Comparison of ENCODE assay signal across 8 cellular contexts in genomic region chr6:4059115-4059777, GRCh38. TPM values are rescaled to one million over a fixed set of nuclear protein-coding genes. Genes with fewer than 3 reads are reported as not detected.
DNase-seq lines count a peak whose midpoint lies in the region; ATAC-seq, FAIRE-seq and TF ChIP-seq lines count a peak whose summit lies in the region.

No MANE protein-coding gene starts in this region.

- no peak overlapping the region for H2AFZ ChIP-seq in PC-3 (ENCODE audit: low read length)

- no peaks in the 10 kb centered on the region for H4K20me1 ChIP-seq in PC-3 (ENCODE audit: low read length)

- BruUV-seq in PC-3 (replicated peaks; lab: Mats Ljungman, UMichigan), result no TSS peak

- peak overlapping the region; percentile 23 for H3K27ac Mint-ChIP-seq in memory B cell

- no peak; the same call in 1 of the 2 replicates for TF ChIP-seq CTCF in PC-3 (conservative IDR thresholded peaks at IDR 0.05; ENCODE audit: low read depth, low read length)
- TF ChIP-seq CTCF in colonic mucosa (IDR thresholded peaks at IDR 0.05), result no peak

- peaks cover 27% of the 10 kb centered on the region for H3K79me2 ChIP-seq in PC-3 (ENCODE audit: low read length)

- POLR2A ChIA-PET in PC-3 (lab: Charles Lee; ENCODE audit: unreplicated experiment), result interaction anchor here (0.6 kb wide), 3 partner anchors 28 to 202 kb away, joined by 3 to 7 read pairs (median 5); no protein-coding TSS in a partner anchor

- DNase-seq in AG08395 (ENCODE audit: low spot score) (peak; percentile 88), PC-3 (peak; percentile 93), memory B cell (ENCODE audit: low spot score in 2 of 2) (no peak), urothelium cell line (ENCODE audit: low spot score) (peak; percentile 76), frontal cortex (ENCODE audit: low spot score in 2 of 2) (no peak), colonic mucosa (no peak)
- DNase-seq in activated naive CD4-positive, alpha-beta T cell treated with Interleukin-2 at 50 U/mL for 16 hours, result peak; percentile 57

- FAIRE-seq in urothelium cell line (lab: Jason Lieb, UNC), result no peak
- FAIRE-seq in frontal cortex (lab: Jason Lieb, UNC), result no peak

- intact Hi-C loops in PC-3 (cut with micrococcal nuclease), result loop anchor here (1.0 kb wide), 2 partner anchors 67 to 76 kb away; partner anchors contain the start of gene ECI2
- intact Hi-C loops in colonic mucosa (cut with DNase I), result loop anchor here (5.0 kb wide), 1 partner anchor 98 kb away; no protein-coding TSS in a partner anchor

- H3K9me3 ChIP-seq in PC-3 (ENCODE audit: low read length) (no peaks in the 10 kb centered on the region), colonic mucosa (no peaks in the 10 kb centered on the region)

- H3K4me3 Mint-ChIP-seq in memory B cell, result no peak overlapping the region

- H3K4me3 ChIP-seq in PC-3 (ENCODE audit: low read length) (peak overlapping the region; percentile 59), colonic mucosa (no peak overlapping the region)

- H3K27me3 ChIP-seq in PC-3 (ENCODE audit: low read length) (no peaks in the 10 kb centered on the region), colonic mucosa (no peaks in the 10 kb centered on the region)

- ATAC-seq in PC-3 (peak; percentile 86), memory B cell (ENCODE audit: low read depth) (no peak), HG02840 (IDR thresholded peaks at IDR 0.05; ENCODE audit: low FRiP score, unreplicated experiment) (no peak)

- peaks cover 17% of the 10 kb centered on the region for H3K36me3 Mint-ChIP-seq in memory B cell

- H3K27me3 Mint-ChIP-seq in memory B cell, result no peaks in the 10 kb centered on the region

- no peaks in the 10 kb centered on the region for H3K4me1 Mint-ChIP-seq in memory B cell

- H3K4me1 ChIP-seq in PC-3 (ENCODE audit: insufficient read depth, low read length), result peaks cover 60% of the 10 kb centered on the region
- no peaks in the 10 kb centered on the region for H3K4me1 ChIP-seq in colonic mucosa

- peaks cover 14% of the 10 kb centered on the region for H3F3A ChIP-seq in PC-3 (ENCODE audit: low read length, unreplicated experiment)

- no peaks in the 10 kb centered on the region for H3K9me3 Mint-ChIP-seq in memory B cell

- peaks cover 65% of the 10 kb centered on the region for H3K36me3 ChIP-seq in PC-3 (ENCODE audit: low read depth, low read length)
- H3K36me3 ChIP-seq in colonic mucosa, result peaks cover 13% of the 10 kb centered on the region

- H3K4me2 ChIP-seq in PC-3 (ENCODE audit: low read length), result peak overlapping the region; percentile 82

- H3K9ac ChIP-seq in PC-3 (ENCODE audit: low read length) (peak overlapping the region; percentile 76), colonic mucosa (ENCODE audit: low read depth in 2 of 2, low read length in 2 of 2) (no peak overlapping the region)

- H3K27ac ChIP-seq in PC-3 (ENCODE audit: low read length), result peak overlapping the region; percentile 96
- H3K27ac ChIP-seq in colonic mucosa, result no peak overlapping the region

- H3K9me2 ChIP-seq in PC-3 (replicated peaks; ENCODE audit: low read length), result no peaks in the 10 kb centered on the region

- CTCF ChIA-PET in PC-3 (lab: Charles Lee), result interaction anchor here (0.5 to 1.6 kb wide), 4 partner anchors 38 to 128 kb away, joined by 3 to 6 read pairs (median 4); partner anchors contain the start of gene ECI2

RNA-seq across cellular contexts. Expression of gene FAM217A, which starts 19.7 kb away (rescaled TPM):
- total RNA-seq in PC-3 (2014; rRNA removed) (not detected in 2 replicates), frontal cortex (not detected), colonic mucosa (not detected)

Comparison
In these comparisons a context has a peak if more than half of its experiments do, and no peak if none do; other contexts are left out.
1. DNase-seq: peak in AG08395 (single experiment), PC-3 (single experiment), activated naive CD4-positive, alpha-beta T cell treated with Interleukin-2 at 50 U/mL for 16 hours (single experiment) and urothelium cell line (single experiment); none in memory B cell (0 of 2), frontal cortex (0 of 2) and colonic mucosa (single experiment).